In the genomic region with DNA sequence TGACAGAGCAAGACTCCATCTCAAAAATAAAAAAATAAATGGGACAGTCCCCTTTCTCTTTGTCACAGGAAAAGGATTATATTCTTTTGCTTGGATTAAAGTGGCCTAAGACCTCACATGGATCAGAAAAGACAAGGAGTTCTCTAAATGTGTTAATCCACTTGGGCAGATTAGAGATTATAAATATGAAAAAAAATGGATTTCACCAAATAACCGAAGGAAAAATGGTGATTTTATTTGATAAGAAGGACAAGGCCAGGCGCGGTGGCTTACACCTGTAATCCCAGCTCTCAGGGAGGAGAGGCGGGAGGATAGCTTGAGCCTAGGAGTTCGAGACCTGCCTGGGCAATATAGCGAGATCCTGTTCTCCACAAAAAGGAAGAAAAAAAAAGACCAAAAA, we compare ENCODE assay signal across 21 cellular contexts. TPM values are rescaled to one million over a fixed set of nuclear protein-coding genes. Genes with fewer than 3 reads are reported as not detected.
DNase-seq lines count a peak whose midpoint lies in the region; ATAC-seq and TF ChIP-seq lines count a peak whose summit lies in the region.
"Had no signal": no experiment of that assay in that cellular context is flagged by ENCODE, and none has a peak within 500 bp of the region (broad histone marks: within the 10 kb centered on the region; RNA-seq: fewer than 3 reads in every experiment).

No MANE protein-coding gene starts in this region.

- H3K27me3 ChIP-seq in CD4-positive, alpha-beta T cell (ENCODE audit: control insufficient read depth, insufficient read depth, low read length), result no peaks in the 10 kb centered on the region
- no peaks in the 10 kb centered on the region for H3K27me3 ChIP-seq in lower lobe of right lung (ENCODE audit: low read depth)
- H3K27me3 ChIP-seq: BE2C, cardiac muscle cell had no signal

- no peak for ATAC-seq in CD4-positive, alpha-beta T cell (ENCODE audit: poor library complexity)
- no peak for ATAC-seq in lower lobe of right lung
- ATAC-seq: A549 had no signal

- H3K36me3 ChIP-seq in lower lobe of right lung, result peaks cover 93% of the 10 kb centered on the region
- H3K36me3 ChIP-seq: cardiac muscle cell had no signal

- no peak for DNase-seq in activated CD4-positive, alpha-beta T cell treated with anti-CD3 and anti-CD28 coated beads, Interleukin-2, amount 10 ng/mL, durations not matched to agents 7 days and 5 days
- DNase-seq in activated CD4-positive, alpha-beta T cell treated with anti-CD3 and anti-CD28 coated beads for 1 hour, result no peak
- no peak for DNase-seq in CD4-positive, alpha-beta T cell
- DNase-seq in activated T-helper 1 cell treated with anti-CD3 and anti-CD28 coated beads, Interleukin-12 subunit alpha, Interleukin-12 subunit beta, Interleukin-2, Interleukin-4 antibody, amounts not matched to agents 30 ng/mL and 10 ng/mL and 1 ng/mL, durations not matched to agents 14 hours and 24 hours and 36 hours (ENCODE audit: low spot score), result no peak
- no peak for DNase-seq in lower lobe of right lung
- DNase-seq in stimulated activated CD4-positive, alpha-beta T cell treated with anti-CD3 and anti-CD28 coated beads, Interleukin-15, amount 100 ng/mL, for 24 hours, result no peak
- DNase-seq in NCI-H1436 (lab: John Stamatoyannopoulos, UW), result no peak
- no peak for DNase-seq in stimulated activated CD4-positive, alpha-beta T cell treated with anti-CD3 and anti-CD28 coated beads, Interleukin-4, amount 100 ng/mL, for 4 hours
- DNase-seq: activated CD4-positive, alpha-beta T cell treated with anti-CD3 and anti-CD28 coated beads, Interleukin-2, amount 50 U/mL, for 1 hour; BE2C; Karpas-422; mesendoderm; naive B cell; NCI-H2029; NCI-H748 treated with DMSO at 0.1 percent for 48 hours; substantia nigra had no signal

- H3K4me3 ChIP-seq in lower lobe of right lung, result no peak overlapping the region
- H3K4me3 ChIP-seq: A549, cardiac muscle cell had no signal

- CTCF ChIA-PET in activated CD4-positive, alpha-beta T cell treated with anti-CD3 and anti-CD28 coated beads, Interleukin-2, amount 10 ng/mL, durations not matched to agents 7 days and 5 days (lab: Charles Lee), result interaction anchor here (0.7 kb wide), 2 partner anchors 13 to 200 kb away, joined by 3 read pairs; no protein-coding TSS in a partner anchor
- CTCF ChIA-PET in CD4-positive, alpha-beta T cell (lab: Charles Lee), result no interaction called here

- no peak for TF ChIP-seq CTCF in CD4-positive, alpha-beta T cell (IDR thresholded peaks at IDR 0.05)
- TF ChIP-seq CTCF in lower lobe of right lung (IDR thresholded peaks at IDR 0.05), result no peak

- H3K27ac Mint-ChIP-seq in activated CD4-positive, alpha-beta T cell treated with anti-CD3 and anti-CD28 coated beads, Interleukin-2, amount 10 ng/mL, durations not matched to agents 7 days and 5 days, result peak overlapping the region; percentile 86
- peak overlapping the region; percentile 99 for H3K27ac Mint-ChIP-seq in CD4-positive, alpha-beta T cell
- peak overlapping the region; percentile 85 for H3K27ac Mint-ChIP-seq in activated T-helper 1 cell treated with anti-CD3 and anti-CD28 coated beads, Interleukin-12 subunit alpha, Interleukin-12 subunit beta, Interleukin-2, Interleukin-4 antibody, amounts not matched to agents 30 ng/mL and 10 ng/mL and 1 ng/mL, durations not matched to agents 14 hours and 24 hours and 36 hours

- H3K9me3 ChIP-seq in CD4-positive, alpha-beta T cell (ENCODE audit: control insufficient read depth, low read length), result no peaks in the 10 kb centered on the region
- H3K9me3 ChIP-seq in lower lobe of right lung, result no peaks in the 10 kb centered on the region
- H3K9me3 ChIP-seq: A549, BE2C had no signal

- intact Hi-C loops in CD4-positive, alpha-beta T cell (cut with DNase I, micrococcal nuclease), result loop anchor here in 1 of 2 experiments (2.0 to 5.0 kb wide), 2 partner anchors 15 to 153 kb away; no protein-coding TSS in a partner anchor
- intact Hi-C loops in activated T-helper 1 cell treated with anti-CD3 and anti-CD28 coated beads, Interleukin-12 subunit alpha, Interleukin-12 subunit beta, Interleukin-2, Interleukin-4 antibody, amounts not matched to agents 30 ng/mL and 10 ng/mL and 1 ng/mL, durations not matched to agents 14 hours and 24 hours and 36 hours (cut with micrococcal nuclease), result no loop called here
- intact Hi-C loops in lower lobe of right lung (cut with DNase I), result no loop called here

- peak overlapping the region; percentile 66 for H3K27ac ChIP-seq in CD4-positive, alpha-beta T cell (ENCODE audit: low read depth, low read length)
- peak overlapping the region; percentile 38 for H3K27ac ChIP-seq in lower lobe of right lung
- H3K27ac ChIP-seq: A549, cardiac muscle cell had no signal

- H3K27me3 Mint-ChIP-seq in activated CD4-positive, alpha-beta T cell treated with anti-CD3 and anti-CD28 coated beads, Interleukin-2, amount 10 ng/mL, durations not matched to agents 7 days and 5 days, result no peaks in the 10 kb centered on the region
- no peaks in the 10 kb centered on the region for H3K27me3 Mint-ChIP-seq in CD4-positive, alpha-beta T cell
- H3K27me3 Mint-ChIP-seq in activated T-helper 1 cell treated with anti-CD3 and anti-CD28 coated beads, Interleukin-12 subunit alpha, Interleukin-12 subunit beta, Interleukin-2, Interleukin-4 antibody, amounts not matched to agents 30 ng/mL and 10 ng/mL and 1 ng/mL, durations not matched to agents 14 hours and 24 hours and 36 hours (ENCODE audit: insufficient read depth), result no peaks in the 10 kb centered on the region
- H3K27me3 Mint-ChIP-seq: naive B cell had no signal

- no peaks in the 10 kb centered on the region for H3K9me3 Mint-ChIP-seq in activated CD4-positive, alpha-beta T cell treated with anti-CD3 and anti-CD28 coated beads, Interleukin-2, amount 10 ng/mL, durations not matched to agents 7 days and 5 days
- H3K9me3 Mint-ChIP-seq in CD4-positive, alpha-beta T cell, result no peaks in the 10 kb centered on the region
- no peaks in the 10 kb centered on the region for H3K9me3 Mint-ChIP-seq in activated T-helper 1 cell treated with anti-CD3 and anti-CD28 coated beads, Interleukin-12 subunit alpha, Interleukin-12 subunit beta, Interleukin-2, Interleukin-4 antibody, amounts not matched to agents 30 ng/mL and 10 ng/mL and 1 ng/mL, durations not matched to agents 14 hours and 24 hours and 36 hours
- H3K9me3 Mint-ChIP-seq: naive B cell had no signal

- H3K4me1 ChIP-seq in lower lobe of right lung, result peaks cover 35% of the 10 kb centered on the region
- H3K4me1 ChIP-seq: BE2C had no signal

- H3K36me3 Mint-ChIP-seq in activated CD4-positive, alpha-beta T cell treated with anti-CD3 and anti-CD28 coated beads, Interleukin-2, amount 10 ng/mL, durations not matched to agents 7 days and 5 days (ENCODE audit: low read depth), result peaks cover 78% of the 10 kb centered on the region
- H3K36me3 Mint-ChIP-seq in CD4-positive, alpha-beta T cell (ENCODE audit: low read depth), result peaks cover 95% of the 10 kb centered on the region
- H3K36me3 Mint-ChIP-seq in activated T-helper 1 cell treated with anti-CD3 and anti-CD28 coated beads, Interleukin-12 subunit alpha, Interleukin-12 subunit beta, Interleukin-2, Interleukin-4 antibody, amounts not matched to agents 30 ng/mL and 10 ng/mL and 1 ng/mL, durations not matched to agents 14 hours and 24 hours and 36 hours (ENCODE audit: low read depth), result peaks cover 43% of the 10 kb centered on the region

- POLR2A ChIA-PET in activated CD4-positive, alpha-beta T cell treated with anti-CD3 and anti-CD28 coated beads, Interleukin-2, amount 10 ng/mL, durations not matched to agents 7 days and 5 days (lab: Charles Lee), result interaction anchor here (0.6 kb wide), 1 partner anchor 78 kb away, joined by 3 read pairs; no protein-coding TSS in a partner anchor
- POLR2A ChIA-PET in CD4-positive, alpha-beta T cell (lab: Charles Lee), result interaction anchor here (0.9 to 2.1 kb wide), 6 partner anchors 8 to 69 kb away, joined by 3 to 10 read pairs (median 7); no protein-coding TSS in a partner anchor

- H3K4me1 Mint-ChIP-seq in activated CD4-positive, alpha-beta T cell treated with anti-CD3 and anti-CD28 coated beads, Interleukin-2, amount 10 ng/mL, durations not matched to agents 7 days and 5 days, result peaks cover 57% of the 10 kb centered on the region
- peaks cover 66% of the 10 kb centered on the region for H3K4me1 Mint-ChIP-seq in CD4-positive, alpha-beta T cell (ENCODE audit: low read depth)
- peaks cover 34% of the 10 kb centered on the region for H3K4me1 Mint-ChIP-seq in activated T-helper 1 cell treated with anti-CD3 and anti-CD28 coated beads, Interleukin-12 subunit alpha, Interleukin-12 subunit beta, Interleukin-2, Interleukin-4 antibody, amounts not matched to agents 30 ng/mL and 10 ng/mL and 1 ng/mL, durations not matched to agents 14 hours and 24 hours and 36 hours (ENCODE audit: low read depth)

- H3K4me3 Mint-ChIP-seq in activated CD4-positive, alpha-beta T cell treated with anti-CD3 and anti-CD28 coated beads, Interleukin-2, amount 10 ng/mL, durations not matched to agents 7 days and 5 days, result no peak overlapping the region
- H3K4me3 Mint-ChIP-seq in CD4-positive, alpha-beta T cell, result peak overlapping the region; percentile 79
- H3K4me3 Mint-ChIP-seq in activated T-helper 1 cell treated with anti-CD3 and anti-CD28 coated beads, Interleukin-12 subunit alpha, Interleukin-12 subunit beta, Interleukin-2, Interleukin-4 antibody, amounts not matched to agents 30 ng/mL and 10 ng/mL and 1 ng/mL, durations not matched to agents 14 hours and 24 hours and 36 hours, result peak overlapping the region; percentile 42
- H3K4me3 Mint-ChIP-seq: naive B cell had no signal

RNA-seq across cellular contexts. Expression of a gene that starts 21.8 kb away (rescaled TPM):
- total RNA-seq in activated CD4-positive, alpha-beta T cell treated with anti-CD3 and anti-CD28 coated beads, Interleukin-2, amount 10 ng/mL, durations not matched to agents 7 days and 5 days, result 100 to 1,000 TPM; 396 to 408 TPM
- 100 to 1,000 TPM; 232 to 239 TPM for total RNA-seq in CD4-positive, alpha-beta T cell
- 55.0 and 59.9 TPM in 2 replicates for total RNA-seq in activated T-helper 1 cell treated with anti-CD3 and anti-CD28 coated beads, Interleukin-12 subunit alpha, Interleukin-12 subunit beta, Interleukin-2, Interleukin-4 antibody, amounts not matched to agents 30 ng/mL and 10 ng/mL and 1 ng/mL, durations not matched to agents 14 hours and 24 hours and 36 hours
- 293 TPM for total RNA-seq in lower lobe of right lung

RNA-seq across cellular contexts. Expression of a gene that starts 53.8 kb away (rescaled TPM):
- total RNA-seq in activated CD4-positive, alpha-beta T cell treated with anti-CD3 and anti-CD28 coated beads, Interleukin-2, amount 10 ng/mL, durations not matched to agents 7 days and 5 days, result not detected
- total RNA-seq in CD4-positive, alpha-beta T cell, result not detected
- not detected in 2 replicates for total RNA-seq in activated T-helper 1 cell treated with anti-CD3 and anti-CD28 coated beads, Interleukin-12 subunit alpha, Interleukin-12 subunit beta, Interleukin-2, Interleukin-4 antibody, amounts not matched to agents 30 ng/mL and 10 ng/mL and 1 ng/mL, durations not matched to agents 14 hours and 24 hours and 36 hours
- total RNA-seq in lower lobe of right lung, result 1.3 TPM
- total RNA-seq: cardiac muscle cell, fibroblast of villous mesenchyme, OCI-LY7, osteocyte had no signal
